Comparison of ENCODE assay signal across 17 cellular contexts in genomic region chr19:10686193-10686592, GRCh38. TPM values are rescaled to one million over a fixed set of nuclear protein-coding genes. Genes with fewer than 3 reads are reported as not detected.
DNase-seq lines count a peak whose midpoint lies in the region; ATAC-seq, FAIRE-seq and TF ChIP-seq lines count a peak whose summit lies in the region.
"Had no signal": no experiment of that assay in that cellular context is flagged by ENCODE, and none has a peak within 500 bp of the region (broad histone marks: within the 10 kb centered on the region; RNA-seq: fewer than 3 reads in every experiment).

No MANE protein-coding gene starts in this region.

- no peaks in the 10 kb centered on the region for H3K9me3 Mint-ChIP-seq in activated T-cell treated with anti-CD3 and anti-CD28 coated beads, Interleukin-2, amount 50 U/mL, for 24 hours
- H3K9me3 Mint-ChIP-seq in activated CD4-positive, alpha-beta memory T cell treated with anti-CD3 and anti-CD28 coated beads, Interleukin-2, amount 10 ng/mL, durations not matched to agents 7 days and 5 days: no peaks in the 10 kb centered on the region

- TF ChIP-seq POLR2A in GM12878 (IDR thresholded peaks at IDR 0.05; ENCODE audit: low read depth, low read length): peak; percentile 25; the same call in 1 of the 2 replicates
- TF ChIP-seq POLR2A in esophagus squamous epithelium (IDR thresholded peaks at IDR 0.05): no peak
- TF ChIP-seq POLR2A in uterus (IDR thresholded peaks at IDR 0.05): no peak

- CTCF ChIA-PET in GM12878 (lab: Yijun Ruan, JAX): no interaction called here
- CTCF ChIA-PET in activated CD4-positive, alpha-beta memory T cell treated with anti-CD3 and anti-CD28 coated beads, Interleukin-2, amount 10 ng/mL, durations not matched to agents 7 days and 5 days (lab: Charles Lee): interaction anchor here (0.6 kb wide), 1 partner anchor 42 kb away, joined by 4 read pairs; no protein-coding TSS in a partner anchor

- H3K27ac ChIP-seq in GM12878 (ENCODE audit: control insufficient read depth, insufficient read depth) (no peak overlapping the region), esophagus squamous epithelium (peak overlapping the region; percentile 38 to 83 (median 62)), uterus (no peak overlapping the region)
- H3K27ac ChIP-seq: 22Rv1, BLaER1, Peyer's patch had no signal

- H3K27me3 ChIP-seq in GM12878 (replicated peaks in 1 of 2; ENCODE audit: control insufficient read depth in 2 of 2, insufficient read depth in 2 of 2, low read length in 1 of 2): no peaks in the 10 kb centered on the region
- H3K27me3 ChIP-seq in esophagus squamous epithelium: no peaks in the 10 kb centered on the region
- no peaks in the 10 kb centered on the region for H3K27me3 ChIP-seq in skeletal muscle satellite cell (ENCODE audit: control insufficient read depth, insufficient read depth, low read length)
- no peaks in the 10 kb centered on the region for H3K27me3 ChIP-seq in uterus
- H3K27me3 ChIP-seq: BLaER1, Peyer's patch had no signal

- TF ChIP-seq EP300 in GM12878 (IDR thresholded peaks at IDR 0.05; ENCODE audit: borderline replicate concordance in 1 of 2, control insufficient read depth in 1 of 2, low read depth in 2 of 2, low read length in 2 of 2): no peak

- H3K4me1 Mint-ChIP-seq in activated T-cell treated with anti-CD3 and anti-CD28 coated beads, Interleukin-2, amount 50 U/mL, for 24 hours (ENCODE audit: low read depth): no peaks in the 10 kb centered on the region
- H3K4me1 Mint-ChIP-seq in activated CD4-positive, alpha-beta memory T cell treated with anti-CD3 and anti-CD28 coated beads, Interleukin-2, amount 10 ng/mL, durations not matched to agents 7 days and 5 days: no peaks in the 10 kb centered on the region

- H3K4me2 ChIP-seq in GM12878 (ENCODE audit: control insufficient read depth, insufficient read depth) (no peak overlapping the region), skeletal muscle satellite cell (ENCODE audit: low read length) (peak overlapping the region; percentile 8)
- H3K4me2 ChIP-seq: BLaER1 had no signal

- no TSS peak for BruUV-seq in GM12878 (replicated peaks; lab: Mats Ljungman, UMichigan)

- H3K4me3 ChIP-seq in GM12878 (no peak overlapping the region), esophagus squamous epithelium (no peak overlapping the region), skeletal muscle satellite cell (ENCODE audit: low read length) (no peak overlapping the region), uterus (no peak overlapping the region)
- H3K4me3 ChIP-seq: BLaER1, Peyer's patch had no signal

- no peak for DNase-seq in activated T-cell treated with anti-CD3 and anti-CD28 coated beads, Interleukin-2, amount 50 U/mL, for 24 hours
- DNase-seq in activated T-cell treated with anti-CD3 and anti-CD28 coated beads for 4 hours: no peak
- no peak for DNase-seq in GM12878 (ENCODE audit: low read depth, low spot score)
- no peak for DNase-seq in esophagus squamous epithelium (lab: John Stamatoyannopoulos, UW)
- DNase-seq in activated CD4-positive, alpha-beta memory T cell treated with anti-CD3 and anti-CD28 coated beads, Interleukin-2, amount 10 ng/mL, durations not matched to agents 7 days and 5 days: no peak
- DNase-seq in uterus: no peak
- DNase-seq: DMS153, GOT3, NCI-H1436, NCI-H2029 treated with DMSO at 0.1 percent for 48 hours, NCI-H510A treated with DMSO at 0.1 percent for 48 hours, Peyer's patch, SIG-M5 had no signal

- no peaks in the 10 kb centered on the region for H3K79me2 ChIP-seq in GM12878 (ENCODE audit: control insufficient read depth, insufficient read depth, low read length)

- no peak overlapping the region for H3K9ac ChIP-seq in GM12878 (ENCODE audit: control insufficient read depth, insufficient read depth, low read length)
- H3K9ac ChIP-seq in skeletal muscle satellite cell (ENCODE audit: low read depth, low read length): peak overlapping the region; percentile 50
- H3K9ac ChIP-seq: BLaER1 had no signal

- no peak overlapping the region for H2AFZ ChIP-seq in GM12878 (ENCODE audit: control insufficient read depth, low read depth, low read length)

- H3K36me3 Mint-ChIP-seq in activated T-cell treated with anti-CD3 and anti-CD28 coated beads, Interleukin-2, amount 50 U/mL, for 24 hours (ENCODE audit: low read depth): peaks cover 98% of the 10 kb centered on the region
- peaks cover 74% of the 10 kb centered on the region for H3K36me3 Mint-ChIP-seq in activated CD4-positive, alpha-beta memory T cell treated with anti-CD3 and anti-CD28 coated beads, Interleukin-2, amount 10 ng/mL, durations not matched to agents 7 days and 5 days (ENCODE audit: low read depth)

- no peak for TF ChIP-seq RAD21 in GM12878 (IDR thresholded peaks at IDR 0.05; ENCODE audit: insufficient read depth, low read depth, low read length)

- H3K4me1 ChIP-seq in GM12878 (ENCODE audit: control insufficient read depth, insufficient read depth, low read length) (no peaks in the 10 kb centered on the region), esophagus squamous epithelium (peaks cover 12 to 54% (median 13%) of the 10 kb centered on the region in 3 donors), skeletal muscle satellite cell (ENCODE audit: control insufficient read depth, insufficient read depth, low read length) (peaks cover 11% of the 10 kb centered on the region), uterus (no peaks in the 10 kb centered on the region)
- H3K4me1 ChIP-seq: BLaER1, Peyer's patch had no signal

- in situ Hi-C loops in GM12878 (cut with MboI): no loop called here

- H3K9me3 ChIP-seq in GM12878 (replicated peaks; ENCODE audit: control insufficient read depth, insufficient read depth, low read length): no peaks in the 10 kb centered on the region
- no peaks in the 10 kb centered on the region for H3K9me3 ChIP-seq in esophagus squamous epithelium
- H3K9me3 ChIP-seq in skeletal muscle satellite cell (replicated peaks; ENCODE audit: low read length): no peaks in the 10 kb centered on the region
- no peaks in the 10 kb centered on the region for H3K9me3 ChIP-seq in uterus
- H3K9me3 ChIP-seq: BLaER1, Peyer's patch had no signal

- peaks cover 2% of the 10 kb centered on the region; the same call in 1 of the 2 replicates for H4K20me1 ChIP-seq in GM12878 (ENCODE audit: control insufficient read depth, insufficient read depth)

- POLR2A ChIA-PET in GM12878 (lab: Charles Lee): interaction anchor here (0.6 kb wide), 1 partner anchor 315 kb away, joined by 3 read pairs; no protein-coding TSS in a partner anchor
- POLR2A ChIA-PET in activated CD4-positive, alpha-beta memory T cell treated with anti-CD3 and anti-CD28 coated beads, Interleukin-2, amount 10 ng/mL, durations not matched to agents 7 days and 5 days (lab: Charles Lee): interaction anchor here (1.3 kb wide), 1 partner anchor 106 kb away, joined by 3 read pairs; no protein-coding TSS in a partner anchor

- peak overlapping the region; percentile 29 for H3K27ac Mint-ChIP-seq in activated T-cell treated with anti-CD3 and anti-CD28 coated beads, Interleukin-2, amount 50 U/mL, for 24 hours
- no peak overlapping the region for H3K27ac Mint-ChIP-seq in activated CD4-positive, alpha-beta memory T cell treated with anti-CD3 and anti-CD28 coated beads, Interleukin-2, amount 10 ng/mL, durations not matched to agents 7 days and 5 days

- intact Hi-C loops in GM12878 (cut with micrococcal nuclease; ENCODE audit: unreplicated experiment) (no loop called here), esophagus squamous epithelium (cut with DNase I) (no loop called here), uterus (cut with DNase I; ENCODE audit: low total_unique reads) (no loop called here)

- FAIRE-seq in GM12878 (lab: Jason Lieb, UNC): no peak

- ATAC-seq in GM12878 (no peak), GM21723 (IDR thresholded peaks at IDR 0.05; ENCODE audit: unreplicated experiment) (no peak)

- WGBS in GM12878 (ENCODE audit: insufficient coverage, insufficient replicate concordance, low lambda C conversion rate, missing lambda C conversion rate): 99% methylated on average over 8 of the region's 10 CpGs
- 60% methylated on average over 1 of the region's 10 CpGs; no CpG with 5 or more reads in 1 of the 2 donors for WGBS in esophagus squamous epithelium, 2 donors

- RAD21 ChIA-PET in GM12878 (lab: Charles Lee; ENCODE audit: unreplicated experiment): no interaction called here

- H3K36me3 ChIP-seq in GM12878 (ENCODE audit: control insufficient read depth in 2 of 2, insufficient read depth in 2 of 2, low read length in 1 of 2): peaks cover 51 to 79% of the 10 kb centered on the region in 2 experiments
- peaks cover 60 to 100% (median 84%) of the 10 kb centered on the region in 3 donors for H3K36me3 ChIP-seq in esophagus squamous epithelium
- peaks cover 86% of the 10 kb centered on the region for H3K36me3 ChIP-seq in skeletal muscle satellite cell (ENCODE audit: insufficient read depth, low read length)
- no peaks in the 10 kb centered on the region for H3K36me3 ChIP-seq in uterus

- TF ChIP-seq CTCF in GM12878 (IDR thresholded peaks at IDR 0.05 in 2 of 3, conservative IDR thresholded peaks at IDR 0.05 in 1 of 3; ENCODE audit: control insufficient read depth in 2 of 3, extremely low read depth in 1 of 3, insufficient read depth in 1 of 3, low read depth in 3 of 3, low read length in 3 of 3): no peak
- TF ChIP-seq CTCF in esophagus squamous epithelium (IDR thresholded peaks at IDR 0.05): no peak
- TF ChIP-seq CTCF in uterus (IDR thresholded peaks at IDR 0.05): no peak

- H3K4me3 Mint-ChIP-seq in activated T-cell treated with anti-CD3 and anti-CD28 coated beads, Interleukin-2, amount 50 U/mL, for 24 hours: no peak overlapping the region
- H3K4me3 Mint-ChIP-seq in activated CD4-positive, alpha-beta memory T cell treated with anti-CD3 and anti-CD28 coated beads, Interleukin-2, amount 10 ng/mL, durations not matched to agents 7 days and 5 days: no peak overlapping the region

- H3K27me3 Mint-ChIP-seq in activated T-cell treated with anti-CD3 and anti-CD28 coated beads, Interleukin-2, amount 50 U/mL, for 24 hours: no peaks in the 10 kb centered on the region
- H3K27me3 Mint-ChIP-seq in activated CD4-positive, alpha-beta memory T cell treated with anti-CD3 and anti-CD28 coated beads, Interleukin-2, amount 10 ng/mL, durations not matched to agents 7 days and 5 days: no peaks in the 10 kb centered on the region

- SMC1A ChIA-PET in GM12878 (lab: Charles Lee; ENCODE audit: uncharacterized antibody, unreplicated experiment): no interaction called here

RNA-seq across cellular contexts. Expression of gene QTRT1, which starts 15.0 kb away (rescaled TPM):
- 39.8 and 40.8 TPM in 2 replicates for total RNA-seq in GM12878 (2013; cell fraction: nucleolus; rRNA removed)
- total RNA-seq in GM12878 (2014; rRNA removed) (40.7 and 44.3 TPM in 2 replicates), GM12878 (2014; rRNA removed; fragmentation: Illumina TruSeq; extraction: Trizol) (18.1 and 19.9 TPM in 2 replicates), GM12878 (2021) (55.0 and 59.3 TPM in 2 replicates), esophagus squamous epithelium (10 to 100 TPM; 25.3 to 50.9 (median 27.3) TPM), uterus (100 to 1,000 TPM in 1 of 4 donors, 10 to 100 TPM in 3; 35.0 to 311 (median 50.8) TPM)
- 33.3 TPM for polyA plus RNA-seq in GM12878 (2011; ENCODE audit: low read depth)
- polyA plus RNA-seq in GM12878 (2011; rRNA removed) (10.7 and 33.9 TPM in 2 replicates), GM12878 (2014; fragmentation: Illumina TruSeq; extraction: Trizol) (4.0 and 14.2 TPM in 2 replicates), GM12878 (2014; fragmentation: Nextera tagmentation; extraction: Ambion mirVana) (1 to 10 TPM in 1 of 2 experiments, under 1 TPM in 1; 0.89 to 8.6 TPM), GM12878 (2014; rRNA removed) (66.0 and 71.2 TPM in 2 replicates), GM12878 (2016; fragmentation: Nextera tagmentation; extraction: Ambion mirVana) (10 to 100 TPM; 73.7 to 78.9 TPM)
- polyA plus RNA-seq in GM12878 (2011; cell fraction: cytosol; rRNA removed): 41.3 and 62.3 TPM in 2 replicates
- polyA plus RNA-seq in GM12878 (2011; cell fraction: nucleus; rRNA removed): 244 and 250 TPM in 2 replicates
- 42.4 and 48.1 TPM in 2 replicates for polyA plus RNA-seq in GM12878 (2012)
- polyA minus RNA-seq in GM12878 (2011; rRNA and poly(A)+ RNA removed): 13.8 and 18.9 TPM in 2 replicates
- polyA minus RNA-seq in GM12878 (2011; cell fraction: cytosol; rRNA and poly(A)+ RNA removed): 10.2 and 10.4 TPM in 2 replicates
- polyA minus RNA-seq in GM12878 (2011; cell fraction: nucleus; rRNA and poly(A)+ RNA removed): 20.6 and 23.8 TPM in 2 replicates
- 37.3 and 38.9 TPM in 2 replicates for total RNA-seq in skeletal muscle satellite cell (2012; rRNA removed)
- total RNA-seq in activated CD4-positive, alpha-beta memory T cell treated with anti-CD3 and anti-CD28 coated beads, Interleukin-2, amount 10 ng/mL, durations not matched to agents 7 days and 5 days: 10 to 100 TPM; 24.0 to 26.4 TPM

RNA-seq across cellular contexts. Expression of gene DNM2, which starts 31.7 kb away (rescaled TPM):
- 284 and 297 TPM in 2 replicates for total RNA-seq in GM12878 (2013; cell fraction: nucleolus; rRNA removed)
- 56.8 and 68.7 TPM in 2 replicates for total RNA-seq in GM12878 (2014; rRNA removed)
- total RNA-seq in GM12878 (2014; rRNA removed; fragmentation: Illumina TruSeq; extraction: Trizol): 53.0 and 58.9 TPM in 2 replicates
- total RNA-seq in GM12878 (2021): 128 and 146 TPM in 2 replicates
- polyA plus RNA-seq in GM12878 (2011; ENCODE audit: low read depth): 38.6 TPM
- polyA plus RNA-seq in GM12878 (2011; rRNA removed): 22.8 and 47.4 TPM in 2 replicates
- polyA plus RNA-seq in GM12878 (2011; cell fraction: cytosol; rRNA removed): 40.7 and 47.0 TPM in 2 replicates
- 133 and 175 TPM in 2 replicates for polyA plus RNA-seq in GM12878 (2011; cell fraction: nucleus; rRNA removed)
- 82.2 and 92.4 TPM in 2 replicates for polyA plus RNA-seq in GM12878 (2012)
- polyA plus RNA-seq in GM12878 (2014; fragmentation: Illumina TruSeq; extraction: Trizol): 54.5 and 69.2 TPM in 2 replicates
- 1 to 10 TPM; 1.2 to 3.4 TPM for polyA plus RNA-seq in GM12878 (2014; fragmentation: Nextera tagmentation; extraction: Ambion mirVana)
- 93.1 and 113 TPM in 2 replicates for polyA plus RNA-seq in GM12878 (2014; rRNA removed)
- 100 to 1,000 TPM in 1 of 2 experiments, 10 to 100 TPM in 1; 98.3 to 100 TPM for polyA plus RNA-seq in GM12878 (2016; fragmentation: Nextera tagmentation; extraction: Ambion mirVana)
- 102 and 114 TPM in 2 replicates for polyA minus RNA-seq in GM12878 (2011; rRNA and poly(A)+ RNA removed)
- 44.5 and 54.7 TPM in 2 replicates for polyA minus RNA-seq in GM12878 (2011; cell fraction: cytosol; rRNA and poly(A)+ RNA removed)
- polyA minus RNA-seq in GM12878 (2011; cell fraction: nucleus; rRNA and poly(A)+ RNA removed): 103 and 181 TPM in 2 replicates
- total RNA-seq in esophagus squamous epithelium: 100 to 1,000 TPM in 2 of 4 donors, 10 to 100 TPM in 2; 79.9 to 138 (median 102) TPM
- 73.8 TPM in 2 replicates for total RNA-seq in skeletal muscle satellite cell (2012; rRNA removed)
- total RNA-seq in activated CD4-positive, alpha-beta memory T cell treated with anti-CD3 and anti-CD28 coated beads, Interleukin-2, amount 10 ng/mL, durations not matched to agents 7 days and 5 days: 100 to 1,000 TPM; 277 to 288 TPM
- 100 to 1,000 TPM in 2 of 4 donors, 10 to 100 TPM in 2; 46.8 to 150 (median 86.0) TPM for total RNA-seq in uterus

RNA-seq across cellular contexts. Expression of gene ILF3, which starts 32.0 kb away (rescaled TPM):
- total RNA-seq in GM12878 (2013; cell fraction: nucleolus; rRNA removed): 214 and 243 TPM in 2 replicates
- total RNA-seq in GM12878 (2014; rRNA removed): 100 and 112 TPM in 2 replicates
- total RNA-seq in GM12878 (2014; rRNA removed; fragmentation: Illumina TruSeq; extraction: Trizol): 109 and 112 TPM in 2 replicates
- total RNA-seq in GM12878 (2021): 354 and 383 TPM in 2 replicates
- polyA plus RNA-seq in GM12878 (2011; ENCODE audit: low read depth): 91.1 TPM
- polyA plus RNA-seq in GM12878 (2011; rRNA removed): 106 and 178 TPM in 2 replicates
- 116 and 136 TPM in 2 replicates for polyA plus RNA-seq in GM12878 (2011; cell fraction: cytosol; rRNA removed)
- 323 and 436 TPM in 2 replicates for polyA plus RNA-seq in GM12878 (2011; cell fraction: nucleus; rRNA removed)
- 139 and 213 TPM in 2 replicates for polyA plus RNA-seq in GM12878 (2012)
- 180 and 253 TPM in 2 replicates for polyA plus RNA-seq in GM12878 (2014; fragmentation: Illumina TruSeq; extraction: Trizol)
- 10 to 100 TPM; 28.1 to 38.1 TPM for polyA plus RNA-seq in GM12878 (2014; fragmentation: Nextera tagmentation; extraction: Ambion mirVana)
- 175 and 191 TPM in 2 replicates for polyA plus RNA-seq in GM12878 (2014; rRNA removed)
- polyA plus RNA-seq in GM12878 (2016; fragmentation: Nextera tagmentation; extraction: Ambion mirVana): 100 to 1,000 TPM; 205 TPM
- 111 and 131 TPM in 2 replicates for polyA minus RNA-seq in GM12878 (2011; rRNA and poly(A)+ RNA removed)
- polyA minus RNA-seq in GM12878 (2011; cell fraction: cytosol; rRNA and poly(A)+ RNA removed): 59.6 and 68.8 TPM in 2 replicates
- polyA minus RNA-seq in GM12878 (2011; cell fraction: nucleus; rRNA and poly(A)+ RNA removed): 70.6 and 125 TPM in 2 replicates
- total RNA-seq in esophagus squamous epithelium: 100 to 1,000 TPM in 2 of 4 donors, 10 to 100 TPM in 2; 68.7 to 123 (median 98.3) TPM
- 125 and 135 TPM in 2 replicates for total RNA-seq in skeletal muscle satellite cell (2012; rRNA removed)
- 100 to 1,000 TPM; 301 to 324 TPM for total RNA-seq in activated CD4-positive, alpha-beta memory T cell treated with anti-CD3 and anti-CD28 coated beads, Interleukin-2, amount 10 ng/mL, durations not matched to agents 7 days and 5 days
- total RNA-seq in uterus: 100 to 1,000 TPM in 2 of 4 donors, 10 to 100 TPM in 2; 57.1 to 282 (median 138) TPM

Comparison
In these comparisons a context has a peak if more than half of its experiments do, and no peak if none do; other contexts are left out.
1. H3K27ac ChIP-seq: peak in esophagus squamous epithelium (4 of 4); none in GM12878 (single experiment) and uterus (0 of 2).